ENCODE assay signal across 1 cellular context in genomic region chr9:530681-531080, GRCh38.
TF ChIP-seq lines count a peak whose summit lies in the region.

No MANE protein-coding gene starts in this region.

TF ChIP-seq in HepG2, 621 proteins besides CTCF, POLR2A, EP300 and RAD21 (continued from another document):
- TF ChIP-seq ZNF646 (CRISPR knock-in tag; IDR thresholded peaks at IDR 0.05) (no peak), ZFP36L2 (CRISPR knock-in tag; IDR thresholded peaks at IDR 0.05) (no peak), ZNF18 (CRISPR knock-in tag; IDR thresholded peaks at IDR 0.05; ENCODE audit: insufficient replicate concordance) (no peak), PRDM10 (CRISPR knock-in tag; IDR thresholded peaks at IDR 0.05; ENCODE audit: low read depth) (no peak), SP1 (IDR thresholded peaks at IDR 0.05) (no peak), SP1 (CRISPR knock-in tag; IDR thresholded peaks at IDR 0.05) (no peak), YY1 (IDR thresholded peaks at IDR 0.05; ENCODE audit: insufficient read depth, insufficient replicate concordance, low read depth, low read length) (no peak), TBP (CRISPR knock-in tag; IDR thresholded peaks at IDR 0.05) (no peak), ZBTB26 (CRISPR knock-in tag; IDR thresholded peaks at IDR 0.05; ENCODE audit: borderline replicate concordance) (no peak), JARID2 (CRISPR knock-in tag; IDR thresholded peaks at IDR 0.05; ENCODE audit: insufficient replicate concordance) (no peak)
